Comparison of ENCODE assay signal across 1 cellular context in genomic region chr1:154741327-154741726, GRCh38.
TF ChIP-seq lines count a peak whose summit lies in the region.

No MANE protein-coding gene starts in this region.

TF ChIP-seq in GM23338, 12 proteins besides CTCF, POLR2A, EP300 and RAD21:
- TF ChIP-seq ZNF462 (CRISPR knock-in tag; IDR thresholded peaks at IDR 0.05), result no peak
- no peak for TF ChIP-seq EZH2 (IDR thresholded peaks at IDR 0.05; ENCODE audit: low read depth, unreplicated experiment)
- no peak for TF ChIP-seq ZNF114 (CRISPR knock-in tag; IDR thresholded peaks at IDR 0.05)
- no peak for TF ChIP-seq CREB1 (CRISPR knock-in tag; IDR thresholded peaks at IDR 0.05; ENCODE audit: low read depth)
- no peak for TF ChIP-seq JUNB (IDR thresholded peaks at IDR 0.05; ENCODE audit: unreplicated experiment)
- no peak for TF ChIP-seq EZH2phosphoT487 (IDR thresholded peaks at IDR 0.05; ENCODE audit: unreplicated experiment)
- no peak for TF ChIP-seq STAT1 (IDR thresholded peaks at IDR 0.05; ENCODE audit: unreplicated experiment)
- no peak for TF ChIP-seq ETS1 (IDR thresholded peaks at IDR 0.05)
- TF ChIP-seq REST (IDR thresholded peaks at IDR 0.05; ENCODE audit: unreplicated experiment), result no peak
- no peak for TF ChIP-seq POLR2AphosphoS5 (IDR thresholded peaks at IDR 0.05; ENCODE audit: low read depth)
- TF ChIP-seq NANOG (IDR thresholded peaks at IDR 0.05; ENCODE audit: borderline replicate concordance), result no peak
- TF ChIP-seq ZNF331 (CRISPR knock-in tag; IDR thresholded peaks at IDR 0.05; ENCODE audit: low read depth), result no peak
